In the genomic region with DNA sequence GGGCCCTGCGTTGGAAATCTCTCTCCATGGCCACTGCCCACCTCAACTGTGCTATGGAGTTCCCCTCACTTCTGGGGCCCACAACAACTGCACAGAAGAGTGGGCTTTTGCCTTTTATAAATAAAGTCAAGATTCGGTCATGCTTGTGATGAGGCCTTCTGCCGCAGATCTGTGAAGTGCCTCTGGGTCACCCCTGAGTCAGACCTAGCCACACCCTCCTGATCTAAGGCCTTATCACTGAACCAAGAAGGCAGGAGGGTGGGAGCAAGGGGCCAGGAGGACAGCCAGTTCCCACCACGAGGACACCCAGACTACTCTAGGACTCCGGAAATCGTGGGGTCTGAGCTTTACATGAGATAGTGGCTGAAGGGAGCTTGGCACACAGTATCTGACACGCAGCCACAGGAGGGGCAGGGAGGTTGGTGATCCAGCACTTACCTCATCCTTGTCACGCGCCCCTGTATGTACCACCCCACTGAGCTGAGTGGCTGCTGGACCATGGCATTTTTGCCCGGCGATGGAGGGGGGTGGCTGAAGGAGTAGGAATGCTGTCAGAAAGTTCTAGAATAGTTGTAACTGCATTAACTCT, we compare ENCODE assay signal across 11 cellular contexts.
DNase-seq lines count a peak whose midpoint lies in the region; ATAC-seq lines count a peak whose summit lies in the region.
"Had no signal": no experiment of that assay in that cellular context is flagged by ENCODE, and none has a peak within 500 bp of the region (broad histone marks: within the 10 kb centered on the region; RNA-seq: fewer than 3 reads in every experiment).

No MANE protein-coding gene starts in this region.

- H3K4me1 ChIP-seq in naive thymus-derived CD4-positive, alpha-beta T cell (ENCODE audit: control insufficient read depth in 2 of 2, insufficient read depth in 2 of 2, low read length in 2 of 2), result peaks cover 0 to 1% of the 10 kb centered on the region in 2 donors

- H3K36me3 Mint-ChIP-seq in naive thymus-derived CD4-positive, alpha-beta T cell, result peaks cover 0 to 5% (median 0%) of the 10 kb centered on the region in 5 donors

- no peak overlapping the region for H3K4me3 ChIP-seq in naive thymus-derived CD4-positive, alpha-beta T cell (ENCODE audit: low read length)

- ATAC-seq in HG03432 (IDR thresholded peaks at IDR 0.05; ENCODE audit: unreplicated experiment) (peak; percentile 22), sciatic nerve (no peak)
- peak; percentile 31 for ATAC-seq in naive thymus-derived CD4-positive, alpha-beta T cell

- H3K27me3 ChIP-seq in naive thymus-derived CD4-positive, alpha-beta T cell (ENCODE audit: control insufficient read depth in 2 of 2, insufficient read depth in 2 of 2, low read length in 2 of 2), result no peaks in the 10 kb centered on the region

- intact Hi-C loops in naive thymus-derived CD4-positive, alpha-beta T cell (cut with micrococcal nuclease), result loop anchor here in 1 of 2 donors (10.0 kb wide), 1 partner anchor 537 kb away; the partner anchor contains the start of gene C11orf91
- intact Hi-C loops in sciatic nerve (cut with DNase I), result no loop called here

- peaks cover 3 to 60% (median 16%) of the 10 kb centered on the region in 7 donors for H3K4me1 Mint-ChIP-seq in naive thymus-derived CD4-positive, alpha-beta T cell

- no peak overlapping the region for H3K4me3 Mint-ChIP-seq in naive thymus-derived CD4-positive, alpha-beta T cell
- H3K4me3 Mint-ChIP-seq: activated T-helper 1 cell treated with anti-CD3 and anti-CD28 coated beads, Interleukin-12 subunit alpha, Interleukin-12 subunit beta, Interleukin-2, Interleukin-4 antibody, amounts not matched to agents 30 ng/mL and 10 ng/mL and 1 ng/mL, durations not matched to agents 14 hours and 24 hours and 36 hours; dendritic cell treated with granulocyte-macrophage colony-stimulating factor and Interleukin-4, amounts not matched to agents 40 ng/mL and 50 ng/mL, for 4 days had no signal

- peak; percentile 79 for DNase-seq in ELR (ENCODE audit: low read depth)
- DNase-seq in astrocyte of the hippocampus (ENCODE audit: low read depth, low spot score), result peak; percentile 29
- no peak for DNase-seq in naive thymus-derived CD4-positive, alpha-beta T cell
- DNase-seq in NCI-H748 (lab: John Stamatoyannopoulos, UW; ENCODE audit: unreplicated experiment), result no peak
- DNase-seq in DMS 273 treated with DMSO at 0.1 percent for 48 hours (lab: John Stamatoyannopoulos, UW), result no peak
- no peak for DNase-seq in sciatic nerve (ENCODE audit: low spot score)
- DNase-seq in DMS153 (lab: John Stamatoyannopoulos, UW), result no peak
- DNase-seq: NCI-H524 had no signal

- POLR2A ChIA-PET in naive thymus-derived CD4-positive, alpha-beta T cell (lab: Charles Lee), result interaction anchor here (0.5 kb wide), 1 partner anchor 13 kb away, joined by 3 read pairs; no protein-coding TSS in a partner anchor

- H3K9me3 ChIP-seq in naive thymus-derived CD4-positive, alpha-beta T cell (ENCODE audit: control insufficient read depth in 2 of 3, low read length in 3 of 3), result no peaks in the 10 kb centered on the region

- CTCF ChIA-PET in naive thymus-derived CD4-positive, alpha-beta T cell (lab: Charles Lee), result interaction anchor here (0.6 to 0.7 kb wide), 2 partner anchors 117 to 336 kb away, joined by 3 to 4 read pairs; no protein-coding TSS in a partner anchor

- peaks cover 0 to 14% (median 0%) of the 10 kb centered on the region in 5 donors for H3K27me3 Mint-ChIP-seq in naive thymus-derived CD4-positive, alpha-beta T cell
- H3K27me3 Mint-ChIP-seq: dendritic cell treated with granulocyte-macrophage colony-stimulating factor and Interleukin-4, amounts not matched to agents 40 ng/mL and 50 ng/mL, for 4 days had no signal

- H3K36me3 ChIP-seq in naive thymus-derived CD4-positive, alpha-beta T cell (ENCODE audit: control insufficient read depth in 2 of 3, insufficient read depth in 3 of 3, low read length in 3 of 3), result no peaks in the 10 kb centered on the region

- H3K27ac ChIP-seq in naive thymus-derived CD4-positive, alpha-beta T cell (ENCODE audit: low read depth, low read length), result no peak overlapping the region

- H3K9me3 Mint-ChIP-seq in naive thymus-derived CD4-positive, alpha-beta T cell, result no peaks in the 10 kb centered on the region
- H3K9me3 Mint-ChIP-seq: activated T-helper 1 cell treated with anti-CD3 and anti-CD28 coated beads, Interleukin-12 subunit alpha, Interleukin-12 subunit beta, Interleukin-2, Interleukin-4 antibody, amounts not matched to agents 30 ng/mL and 10 ng/mL and 1 ng/mL, durations not matched to agents 14 hours and 24 hours and 36 hours; dendritic cell treated with granulocyte-macrophage colony-stimulating factor and Interleukin-4, amounts not matched to agents 40 ng/mL and 50 ng/mL, for 4 days had no signal

- H3K27ac Mint-ChIP-seq in naive thymus-derived CD4-positive, alpha-beta T cell, result peak overlapping the region in 2 of 9 donors; percentile 45 to 63

Comparison
In these comparisons a context has a peak if more than half of its experiments do, and no peak if none do; other contexts are left out.
1. DNase-seq: peak in ELR (single experiment) and astrocyte of the hippocampus (single experiment); none in naive thymus-derived CD4-positive, alpha-beta T cell (0 of 9), NCI-H748 (single experiment), DMS 273 treated with DMSO at 0.1 percent for 48 hours (single experiment), sciatic nerve (single experiment) and DMS153 (single experiment).